In the genomic region with DNA sequence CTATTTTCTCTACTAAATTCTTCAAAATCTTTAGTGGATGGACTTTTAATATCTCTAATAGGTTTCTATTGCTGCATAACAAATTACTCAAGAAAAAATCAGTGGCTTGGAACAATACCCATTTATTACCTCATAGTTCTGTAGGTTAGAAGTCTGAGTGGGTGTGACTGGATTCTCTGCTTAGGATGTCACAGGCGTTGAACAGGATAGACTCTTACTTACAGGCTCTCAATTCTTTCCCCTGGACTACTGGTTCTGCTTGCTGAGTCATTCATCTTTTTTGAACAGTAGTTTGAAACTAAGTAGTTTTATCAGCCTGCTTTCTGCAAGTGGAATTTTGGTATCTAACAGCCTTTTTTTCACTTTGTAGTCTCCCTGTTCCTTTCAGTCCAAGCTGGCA, we compare ENCODE assay signal across 16 cellular contexts.
DNase-seq lines count a peak whose midpoint lies in the region; ATAC-seq, FAIRE-seq and TF ChIP-seq lines count a peak whose summit lies in the region.
"Had no signal": no experiment of that assay in that cellular context is flagged by ENCODE, and none has a peak within 500 bp of the region (broad histone marks: within the 10 kb centered on the region; RNA-seq: fewer than 3 reads in every experiment).

No MANE protein-coding gene starts in this region.

- dilution Hi-C loops in keratinocyte (cut with MboI; ENCODE audit: extremely low pct_ligation_motif_present, low sequenced_read_pairs) = no loop called here

- TF ChIP-seq CTCF in HepG2 (CRISPR knock-in tag; IDR thresholded peaks at IDR 0.05) = no peak
- TF ChIP-seq CTCF in right lobe of liver (IDR thresholded peaks at IDR 0.05) = no peak
- no peak for TF ChIP-seq CTCF in keratinocyte (optimal IDR thresholded peaks at IDR 0.05 in 1 of 3, IDR thresholded peaks at IDR 0.05 in 1 of 3, conservative IDR thresholded peaks at IDR 0.05 in 1 of 3; ENCODE audit: extremely low read depth in 1 of 3, insufficient read depth in 2 of 3, low read length in 3 of 3)

- H3K27me3 ChIP-seq in HepG2 (ENCODE audit: control insufficient read depth in 1 of 2, insufficient read depth in 2 of 2, low read length in 2 of 2) = no peaks in the 10 kb centered on the region
- H3K27me3 ChIP-seq in right lobe of liver = no peaks in the 10 kb centered on the region
- H3K27me3 ChIP-seq in keratinocyte (ENCODE audit: control insufficient read depth, extremely low read depth, insufficient read depth, low read length) = no peaks in the 10 kb centered on the region
- H3K27me3 ChIP-seq: MG63, SJSA1, stomach had no signal

- H4K20me1 ChIP-seq in HepG2 (ENCODE audit: insufficient read depth, low read length) = no peaks in the 10 kb centered on the region
- H4K20me1 ChIP-seq in keratinocyte (ENCODE audit: control insufficient read depth, extremely low read depth, insufficient read depth, low read length) = no peaks in the 10 kb centered on the region

- ATAC-seq in HepG2 (no peak), right lobe of liver (no peak)
- ATAC-seq: A549 had no signal

- POLR2A ChIA-PET in HepG2 (lab: Yijun Ruan, JAX) = no interaction called here

- no peak overlapping the region for H3K4me2 ChIP-seq in HepG2 (ENCODE audit: low read depth, low read length)
- no peak overlapping the region for H3K4me2 ChIP-seq in keratinocyte (ENCODE audit: control insufficient read depth, extremely low read depth, insufficient read depth, low read depth, low read length)
- H3K4me2 ChIP-seq: A549 had no signal

- 53% methylated on average over 1 of the region's 1 CpG for WGBS in HepG2 (ENCODE audit: low lambda C conversion rate)
- 83% methylated on average over 1 of the region's 1 CpG for WGBS in right lobe of liver (ENCODE audit: insufficient coverage, low coverage, low lambda C conversion rate, missing lambda C conversion rate)

- no peaks in the 10 kb centered on the region for H3K36me3 ChIP-seq in HepG2 (replicated peaks in 1 of 2; ENCODE audit: control insufficient read depth in 1 of 2, insufficient read depth in 2 of 2, low read length in 2 of 2)
- H3K36me3 ChIP-seq in right lobe of liver = no peaks in the 10 kb centered on the region
- no peaks in the 10 kb centered on the region for H3K36me3 ChIP-seq in keratinocyte (ENCODE audit: control insufficient read depth in 2 of 2, extremely low read depth in 1 of 2, insufficient read depth in 2 of 2, low read length in 2 of 2)
- H3K36me3 ChIP-seq: MG63, SJSA1, stomach had no signal

- intact Hi-C loops in HepG2 (cut with micrococcal nuclease; ENCODE audit: unreplicated experiment) = no loop called here
- intact Hi-C loops in right lobe of liver (cut with DNase I) = no loop called here

- H3K9ac ChIP-seq in HepG2 (ENCODE audit: insufficient read depth, low read depth, low read length) (no peak overlapping the region), keratinocyte (ENCODE audit: control insufficient read depth, extremely low read depth, insufficient read depth, low read length) (no peak overlapping the region)

- H3K27ac ChIP-seq in HepG2 (ENCODE audit: extremely low read length, insufficient read depth, low read length) = no peak overlapping the region
- H3K27ac ChIP-seq in right lobe of liver = no peak overlapping the region
- no peak overlapping the region for H3K27ac ChIP-seq in keratinocyte (ENCODE audit: control insufficient read depth, insufficient read depth, low read length)
- H3K27ac ChIP-seq: A549, SJSA1, stomach had no signal

- TF ChIP-seq RAD21 in HepG2 (CRISPR knock-in tag; IDR thresholded peaks at IDR 0.05) = no peak

- DNase-seq in HepG2 (ENCODE audit: low spot score) = no peak
- DNase-seq in right lobe of liver = no peak
- DNase-seq in astrocyte of the hippocampus (ENCODE audit: low read depth, low spot score) = peak; percentile 25
- peak; percentile 49 for DNase-seq in keratinocyte (ENCODE audit: low read depth, low spot score)
- no peak for DNase-seq in globus pallidus (ENCODE audit: low spot score)
- DNase-seq in SK-N-DZ (ENCODE audit: low spot score) = no peak
- no peak for DNase-seq in COR-L47 (lab: John Stamatoyannopoulos, UW)
- no peak for DNase-seq in activated CD4-positive, alpha-beta T cell treated with anti-CD3 and anti-CD28 coated beads, Interleukin-2, amount 50 U/mL, for 1 hour
- DNase-seq: MG63, nucleus accumbens, small intestine, stomach had no signal

- TF ChIP-seq EP300 in HepG2 (IDR thresholded peaks at IDR 0.05; ENCODE audit: low read depth in 2 of 2, low read length in 2 of 2) (no peak), HepG2 (CRISPR knock-in tag; IDR thresholded peaks at IDR 0.05; ENCODE audit: borderline replicate concordance) (no peak)

- FAIRE-seq in HepG2 (lab: Jason Lieb, UNC) (no peak), keratinocyte (lab: Jason Lieb, UNC) (peak; percentile 58)
- FAIRE-seq: A549, endothelial cell of umbilical vein, small intestine had no signal

- H3K9me1 ChIP-seq in keratinocyte (ENCODE audit: control insufficient read depth, extremely low read depth, insufficient read depth, low read length) = no peaks in the 10 kb centered on the region

- no peaks in the 10 kb centered on the region for H3K79me2 ChIP-seq in HepG2 (ENCODE audit: insufficient read depth, low read length)
- H3K79me2 ChIP-seq in keratinocyte (ENCODE audit: control insufficient read depth, insufficient read depth, low read length) = no peaks in the 10 kb centered on the region

- BruUV-seq in HepG2 (replicated peaks; lab: Mats Ljungman, UMichigan) = no TSS peak

- H2AFZ ChIP-seq in HepG2 (ENCODE audit: low read length) (no peak overlapping the region), keratinocyte (ENCODE audit: control insufficient read depth, low read length) (no peak overlapping the region)

- in situ Hi-C loops in HepG2 (cut with HindIII; ENCODE audit: extremely low pct_ligation_motif_present, low pct_unique_long_range_greater_than_20kb) = no loop called here

- TF ChIP-seq POLR2A in HepG2 (IDR thresholded peaks at IDR 0.05; ENCODE audit: insufficient read depth in 1 of 2, low read depth in 2 of 2, low read length in 2 of 2) = no peak
- TF ChIP-seq POLR2A in right lobe of liver (IDR thresholded peaks at IDR 0.05) = no peak

- H3K9me3 ChIP-seq in HepG2 (ENCODE audit: low read length) (no peaks in the 10 kb centered on the region), right lobe of liver (no peaks in the 10 kb centered on the region), keratinocyte (ENCODE audit: control insufficient read depth, low read depth, low read length) (no peaks in the 10 kb centered on the region)
- H3K9me3 ChIP-seq: A549, MG63, SJSA1, stomach had no signal

- H3K4me3 ChIP-seq in HepG2 (replicated peaks in 1 of 3; ENCODE audit: insufficient read depth in 1 of 3, low read depth in 2 of 3, low read length in 3 of 3) (no peak overlapping the region), right lobe of liver (no peak overlapping the region), keratinocyte (ENCODE audit: control insufficient read depth in 2 of 3, extremely low read depth in 1 of 3, insufficient read depth in 2 of 3, low read depth in 1 of 3, low read length in 3 of 3) (no peak overlapping the region)
- H3K4me3 ChIP-seq: A549, MG63, SJSA1, stomach had no signal

- H3K4me1 ChIP-seq in HepG2 (ENCODE audit: insufficient read depth, low read length) (no peaks in the 10 kb centered on the region), right lobe of liver (no peaks in the 10 kb centered on the region), keratinocyte (ENCODE audit: control insufficient read depth, extremely low read depth, insufficient read depth, low read length) (no peaks in the 10 kb centered on the region)
- H3K4me1 ChIP-seq: A549, Caco-2, SJSA1, stomach had no signal

- CTCF ChIA-PET in HepG2 (lab: Yijun Ruan, JAX; ENCODE audit: low intra/inter-chr PET ratio, low total read pairs) = no interaction called here

TF ChIP-seq in HepG2, 621 proteins besides CTCF, POLR2A, EP300 and RAD21:
- TF ChIP-seq NFE2L2 (IDR thresholded peaks at IDR 0.05; ENCODE audit: low read length) = peak; percentile 57; the same call in 1 of the 2 replicates
- TF ChIP-seq NFKB2 (CRISPR knock-in tag; IDR thresholded peaks at IDR 0.05; ENCODE audit: borderline replicate concordance) = no peak
- TF ChIP-seq, protein P1, sequence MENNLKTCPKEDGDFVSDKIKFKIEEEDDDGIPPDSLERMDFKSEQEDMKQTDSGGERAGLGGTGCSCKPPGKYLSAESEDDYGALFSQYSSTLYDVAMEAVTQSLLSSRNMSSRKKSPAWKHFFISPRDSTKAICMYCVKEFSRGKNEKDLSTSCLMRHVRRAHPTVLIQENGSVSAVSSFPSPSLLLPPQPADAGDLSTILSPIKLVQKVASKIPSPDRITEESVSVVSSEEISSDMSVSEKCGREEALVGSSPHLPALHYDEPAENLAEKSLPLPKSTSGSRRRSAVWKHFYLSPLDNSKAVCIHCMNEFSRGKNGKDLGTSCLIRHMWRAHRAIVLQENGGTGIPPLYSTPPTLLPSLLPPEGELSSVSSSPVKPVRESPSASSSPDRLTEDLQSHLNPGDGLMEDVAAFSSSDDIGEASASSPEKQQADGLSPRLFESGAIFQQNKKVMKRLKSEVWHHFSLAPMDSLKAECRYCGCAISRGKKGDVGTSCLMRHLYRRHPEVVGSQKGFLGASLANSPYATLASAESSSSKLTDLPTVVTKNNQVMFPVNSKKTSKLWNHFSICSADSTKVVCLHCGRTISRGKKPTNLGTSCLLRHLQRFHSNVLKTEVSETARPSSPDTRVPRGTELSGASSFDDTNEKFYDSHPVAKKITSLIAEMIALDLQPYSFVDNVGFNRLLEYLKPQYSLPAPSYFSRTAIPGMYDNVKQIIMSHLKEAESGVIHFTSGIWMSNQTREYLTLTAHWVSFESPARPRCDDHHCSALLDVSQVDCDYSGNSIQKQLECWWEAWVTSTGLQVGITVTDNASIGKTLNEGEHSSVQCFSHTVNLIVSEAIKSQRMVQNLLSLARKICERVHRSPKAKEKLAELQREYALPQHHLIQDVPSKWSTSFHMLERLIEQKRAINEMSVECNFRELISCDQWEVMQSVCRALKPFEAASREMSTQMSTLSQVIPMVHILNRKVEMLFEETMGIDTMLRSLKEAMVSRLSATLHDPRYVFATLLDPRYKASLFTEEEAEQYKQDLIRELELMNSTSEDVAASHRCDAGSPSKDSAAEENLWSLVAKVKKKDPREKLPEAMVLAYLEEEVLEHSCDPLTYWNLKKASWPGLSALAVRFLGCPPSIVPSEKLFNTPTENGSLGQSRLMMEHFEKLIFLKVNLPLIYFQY (CRISPR knock-in tag; IDR thresholded peaks at IDR 0.05; ENCODE audit: borderline replicate concordance) = no peak
TF ChIP-seq in HepG2: peak in this region for 1.

Comparison
In these comparisons a context has a peak if more than half of its experiments do, and no peak if none do; other contexts are left out.
1. DNase-seq: peak in astrocyte of the hippocampus (single experiment) and keratinocyte (single experiment); none in HepG2 (single experiment), right lobe of liver (0 of 3), globus pallidus (single experiment), SK-N-DZ (single experiment), COR-L47 (single experiment) and activated CD4-positive, alpha-beta T cell treated with anti-CD3 and anti-CD28 coated beads, Interleukin-2, amount 50 U/mL, for 1 hour (single experiment).